8 cellular contexts compared by ENCODE assay signal in genomic region chrX:123833387-123833786, GRCh38. TPM values are rescaled to one million over a fixed set of nuclear protein-coding genes. Genes with fewer than 3 reads are reported as not detected.
DNase-seq lines count a peak whose midpoint lies in the region; ATAC-seq and TF ChIP-seq lines count a peak whose summit lies in the region.

No MANE protein-coding gene starts in this region.

- no peaks in the 10 kb centered on the region for H3K79me2 ChIP-seq in DND-41 (ENCODE audit: insufficient read depth, low read length)
- H3K79me2 ChIP-seq in osteoblast (ENCODE audit: insufficient read depth, low read length): no peaks in the 10 kb centered on the region

- H4K20me1 ChIP-seq in DND-41 (ENCODE audit: insufficient read depth, low read length) (no peaks in the 10 kb centered on the region), osteoblast (ENCODE audit: insufficient read depth, low read length) (no peaks in the 10 kb centered on the region)

- no peaks in the 10 kb centered on the region for H3K9me3 Mint-ChIP-seq in activated T-cell treated with anti-CD3 and anti-CD28 coated beads, Interleukin-2, amount 50 U/mL, for 4 hours

- peaks cover 6% of the 10 kb centered on the region for H3K4me1 Mint-ChIP-seq in activated T-cell treated with anti-CD3 and anti-CD28 coated beads, Interleukin-2, amount 50 U/mL, for 4 hours (ENCODE audit: low read depth)

- ATAC-seq in DND-41 (ENCODE audit: insufficient read depth, low read depth): peak; percentile 97
- ATAC-seq in GM21619 (IDR thresholded peaks at IDR 0.05; ENCODE audit: unreplicated experiment): peak; percentile 71
- peak; percentile 61 to 81 for ATAC-seq in activated T-cell treated with anti-CD3 and anti-CD28 coated beads, Interleukin-2, amount 50 U/mL, for 4 hours

- no peak overlapping the region for H2AFZ ChIP-seq in DND-41 (ENCODE audit: low read depth, low read length)
- H2AFZ ChIP-seq in osteoblast (ENCODE audit: low read length): no peak overlapping the region

- no peaks in the 10 kb centered on the region for H3K36me3 Mint-ChIP-seq in activated T-cell treated with anti-CD3 and anti-CD28 coated beads, Interleukin-2, amount 50 U/mL, for 4 hours (ENCODE audit: insufficient read depth)

- no peak overlapping the region for H3K4me3 Mint-ChIP-seq in activated T-cell treated with anti-CD3 and anti-CD28 coated beads, Interleukin-2, amount 50 U/mL, for 4 hours

- no peaks in the 10 kb centered on the region for H3K27me3 Mint-ChIP-seq in activated T-cell treated with anti-CD3 and anti-CD28 coated beads, Interleukin-2, amount 50 U/mL, for 4 hours (ENCODE audit: low read depth)

- no peak overlapping the region for H3K4me3 ChIP-seq in DND-41 (ENCODE audit: low read depth in 1 of 2, low read length in 2 of 2)
- H3K4me3 ChIP-seq in Jurkat, Clone E6-1 (ENCODE audit: low read length): no peak overlapping the region
- H3K4me3 ChIP-seq in osteoblast (ENCODE audit: insufficient read depth, low read length): no peak overlapping the region
- H3K4me3 ChIP-seq in uterus: no peak overlapping the region

- H3K9ac ChIP-seq in DND-41 (ENCODE audit: low read depth, low read length): no peak overlapping the region

- no peaks in the 10 kb centered on the region for H3K27me3 ChIP-seq in DND-41 (ENCODE audit: insufficient read depth, low read length, poor library complexity)
- no peaks in the 10 kb centered on the region for H3K27me3 ChIP-seq in osteoblast (ENCODE audit: insufficient read depth, low read length)
- H3K27me3 ChIP-seq in uterus: no peaks in the 10 kb centered on the region

- H3K4me1 ChIP-seq in DND-41 (ENCODE audit: insufficient read depth, low read length) (peaks cover 3% of the 10 kb centered on the region; the same call in 1 of the 2 replicates), osteoblast (ENCODE audit: insufficient read depth, low read length) (peaks cover 4% of the 10 kb centered on the region), uterus (no peaks in the 10 kb centered on the region)

- intact Hi-C loops in uterus (cut with DNase I; ENCODE audit: low total_unique reads): no loop called here

- H3K9me3 ChIP-seq in DND-41 (ENCODE audit: insufficient read depth, low read length, severe bottlenecking) (no peaks in the 10 kb centered on the region), osteoblast (ENCODE audit: low read depth, low read length) (no peaks in the 10 kb centered on the region), uterus (no peaks in the 10 kb centered on the region)

- no peak overlapping the region for H3K4me2 ChIP-seq in DND-41 (ENCODE audit: insufficient read depth, low read length)
- H3K4me2 ChIP-seq in osteoblast (ENCODE audit: insufficient read depth, low read length): peak overlapping the region; percentile 54

- H3K27ac ChIP-seq in DND-41 (ENCODE audit: low read length) (no peak overlapping the region), osteoblast (ENCODE audit: low read depth, low read length) (no peak overlapping the region), uterus (no peak overlapping the region)

- TF ChIP-seq CTCF in DND-41 (IDR thresholded peaks at IDR 0.05; ENCODE audit: borderline replicate concordance, extremely low read depth, low read length, poor library complexity, severe bottlenecking): peak; percentile 83
- peak; percentile 69 for TF ChIP-seq CTCF in osteoblast (IDR thresholded peaks at IDR 0.05; ENCODE audit: extremely low read depth, low read depth, low read length)
- peak; percentile 53 to 72 (median 64) for TF ChIP-seq CTCF in uterus (IDR thresholded peaks at IDR 0.05)

- DNase-seq in DND-41 (peak; percentile 67), OCI-M1 (lab: John Stamatoyannopoulos, UW) (peak; percentile 81), fibroblast of the conjunctiva (ENCODE audit: low read depth) (peak; percentile 34), osteoblast (ENCODE audit: insufficient read length, low spot score, missing footprints) (peak; percentile 82), uterus (peak; percentile 29 to 37)
- DNase-seq in Jurkat, Clone E6-1 (ENCODE audit: low read depth, low spot score): peak; percentile 41
- peak; percentile 50 for DNase-seq in activated T-cell treated with anti-CD3 and anti-CD28 coated beads, Interleukin-2, amount 50 U/mL, for 4 hours

- H3K36me3 ChIP-seq in DND-41 (ENCODE audit: insufficient read depth, low read length) (no peaks in the 10 kb centered on the region), osteoblast (ENCODE audit: insufficient read depth, low read length) (no peaks in the 10 kb centered on the region), uterus (no peaks in the 10 kb centered on the region)

- no peak for TF ChIP-seq POLR2A in uterus (IDR thresholded peaks at IDR 0.05)

RNA-seq across cellular contexts. Expression of gene XIAP, which starts 26.5 kb away (rescaled TPM):
- 11.4 TPM for polyA plus RNA-seq in Jurkat, Clone E6-1 (2012; ENCODE audit: insufficient read depth, insufficient read length)
- total RNA-seq in activated T-cell treated with anti-CD3 and anti-CD28 coated beads, Interleukin-2, amount 50 U/mL, for 4 hours: 10 to 100 TPM; 28.8 to 34.9 (median 32.8) TPM
- total RNA-seq in osteoblast: 45.6 and 47.4 TPM in 2 replicates
- 10 to 100 TPM in 3 of 4 donors, 1 to 10 TPM in 1; 4.9 to 83.5 (median 56.6) TPM for total RNA-seq in uterus
